ENCODE assay signal across 8 cellular contexts in the genomic region with DNA sequence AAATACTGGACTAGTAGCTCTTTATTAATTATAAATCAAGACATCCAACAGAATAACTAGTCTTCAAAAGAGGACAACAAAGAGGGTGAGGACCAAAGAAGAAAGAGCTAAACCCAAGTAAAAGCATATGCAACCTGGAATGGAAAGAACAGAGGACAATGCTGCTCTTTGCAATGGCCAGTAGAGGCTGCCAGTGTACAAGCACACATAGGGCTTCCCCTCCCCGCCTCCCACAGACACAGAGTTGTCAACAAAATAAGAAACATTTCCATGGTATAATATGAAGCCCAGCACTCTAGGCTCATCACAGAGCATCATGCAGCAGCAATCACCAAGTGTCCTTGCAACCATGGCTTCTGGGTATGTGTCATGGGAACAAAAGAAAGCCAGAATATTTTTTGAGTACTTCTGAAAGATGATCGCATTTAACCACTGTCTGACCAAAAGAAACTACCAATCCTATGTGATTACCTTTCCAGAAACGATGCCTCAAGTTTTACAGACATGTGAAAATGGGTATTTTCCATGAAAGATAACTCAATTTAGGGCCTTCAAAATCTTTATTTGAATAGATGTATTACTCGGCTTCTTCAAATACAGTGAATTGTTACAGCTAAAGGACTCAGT.
DNase-seq lines count a peak whose midpoint lies in the region; ATAC-seq and TF ChIP-seq lines count a peak whose summit lies in the region.

No MANE protein-coding gene starts in this region.

- H3K4me3 ChIP-seq in AG09309 (ENCODE audit: control insufficient read depth, low read depth, low read length) = no peak overlapping the region
- H3K4me3 ChIP-seq in WI38 (ENCODE audit: low read depth, low read length) = no peak overlapping the region

- TF ChIP-seq CTCF in AG09309 (IDR thresholded peaks at IDR 0.05; ENCODE audit: control insufficient read depth, insufficient read depth, low read depth, low read length, missing control alignments) (peak; percentile 100), WI38 (IDR thresholded peaks at IDR 0.05; ENCODE audit: low read depth, low read length) (peak; percentile 99)

- H3K27ac Mint-ChIP-seq in central memory CD8-positive, alpha-beta T cell (ENCODE audit: low read depth) = no peak overlapping the region

- no peaks in the 10 kb centered on the region for H3K9me3 Mint-ChIP-seq in central memory CD8-positive, alpha-beta T cell

- H3K4me1 Mint-ChIP-seq in central memory CD8-positive, alpha-beta T cell = peaks cover 5% of the 10 kb centered on the region

- H3K27me3 Mint-ChIP-seq in central memory CD8-positive, alpha-beta T cell = no peaks in the 10 kb centered on the region

- DNase-seq in AG09309 (ENCODE audit: low read depth) (peak; percentile 37), NCI-H2081 treated with DMSO at 0.1 percent for 48 hours (lab: John Stamatoyannopoulos, UW) (peak; percentile 62), left kidney (ENCODE audit: low read depth, low spot score) (peak; percentile 84)
- DNase-seq in central memory CD8-positive, alpha-beta T cell (ENCODE audit: low spot score in 2 of 2) = peak in 1 of 2 donors; percentile 40
- DNase-seq in stimulated activated CD4-positive, alpha-beta T cell treated with anti-CD3 and anti-CD28 coated beads, TNF-alpha, amount 100 ng/mL, for 48 hours (ENCODE audit: low read depth in 3 of 3) = peak; percentile 14 to 38 (median 31)

- ATAC-seq in GM18858 (IDR thresholded peaks at IDR 0.05; ENCODE audit: unreplicated experiment) (peak; percentile 90), HG03060 (IDR thresholded peaks at IDR 0.05; ENCODE audit: low read depth, unreplicated experiment) (peak; percentile 89)
- ATAC-seq in central memory CD8-positive, alpha-beta T cell (replicated peaks; ENCODE audit: extremely low read depth, poor library complexity, severe bottlenecking) = peak; percentile 98

- no peak overlapping the region for H3K4me3 Mint-ChIP-seq in central memory CD8-positive, alpha-beta T cell

- H3K36me3 Mint-ChIP-seq in central memory CD8-positive, alpha-beta T cell (ENCODE audit: insufficient read depth) = peaks cover 3% of the 10 kb centered on the region
